12 cellular contexts compared by ENCODE assay signal in the genomic region with DNA sequence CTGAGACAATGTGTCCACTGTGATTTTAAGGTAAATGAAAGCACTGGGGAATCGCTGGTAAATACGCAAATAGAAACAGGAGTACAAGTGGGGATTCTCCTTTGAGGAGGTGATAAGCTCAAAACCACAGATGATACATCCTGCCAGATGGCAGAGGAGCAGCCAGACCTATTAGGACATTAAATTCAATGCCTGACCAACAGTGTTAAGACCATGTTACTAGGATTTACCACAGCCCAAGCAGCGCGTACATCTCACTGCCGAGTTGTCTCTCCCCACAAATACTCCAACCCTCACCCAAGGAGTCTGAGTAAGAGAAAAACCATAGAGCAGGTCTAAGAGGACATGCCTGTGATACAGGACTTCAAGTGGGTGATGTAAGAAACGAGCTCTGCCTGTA.
DNase-seq lines count a peak whose midpoint lies in the region; ATAC-seq and TF ChIP-seq lines count a peak whose summit lies in the region.
"Had no signal": no experiment of that assay in that cellular context is flagged by ENCODE, and none has a peak within 500 bp of the region (broad histone marks: within the 10 kb centered on the region; RNA-seq: fewer than 3 reads in every experiment).

No MANE protein-coding gene starts in this region.

- DNase-seq in DMS153 (lab: John Stamatoyannopoulos, UW) (peak; percentile 12), DMS153 treated with DMSO at 0.1 percent for 48 hours (lab: John Stamatoyannopoulos, UW; ENCODE audit: unreplicated experiment) (no peak), NCI-H82 (lab: John Stamatoyannopoulos, UW) (peak; percentile 91), DMS 273 treated with DMSO at 0.1 percent for 48 hours (lab: John Stamatoyannopoulos, UW) (no peak), dermis blood vessel endothelial cell (no peak)
- no peak for DNase-seq in CD8-positive, alpha-beta T cell
- DNase-seq: activated T-cell treated with anti-CD3 and anti-CD28 coated beads, Interleukin-2, amount 50 U/mL, for 4 hours; Karpas-422; NCI-H226 had no signal

- H3K9me3 Mint-ChIP-seq in CD8-positive, alpha-beta T cell, result no peaks in the 10 kb centered on the region
- H3K9me3 Mint-ChIP-seq: activated T-cell treated with anti-CD3 and anti-CD28 coated beads, Interleukin-2, amount 50 U/mL, for 4 hours; neural progenitor cell had no signal

- H3K4me3 ChIP-seq in CD8-positive, alpha-beta T cell (ENCODE audit: low read depth, low read length), result no peak overlapping the region
- no peak overlapping the region for H3K4me3 ChIP-seq in endocrine pancreas (ENCODE audit: control insufficient read depth, insufficient read depth, low read length)
- H3K4me3 ChIP-seq: neural progenitor cell had no signal

- no peak overlapping the region for H3K4me3 Mint-ChIP-seq in CD8-positive, alpha-beta T cell
- H3K4me3 Mint-ChIP-seq: activated T-cell treated with anti-CD3 and anti-CD28 coated beads, Interleukin-2, amount 50 U/mL, for 4 hours; neural progenitor cell had no signal

- H3K27ac Mint-ChIP-seq in CD8-positive, alpha-beta T cell, result peak overlapping the region; percentile 72
- H3K27ac Mint-ChIP-seq: neural progenitor cell had no signal

- POLR2A ChIA-PET in CD8-positive, alpha-beta T cell (lab: Charles Lee), result interaction anchor here (0.9 kb wide), 1 partner anchor 18 kb away, joined by 3 read pairs; no protein-coding TSS in a partner anchor

- no peaks in the 10 kb centered on the region for H3K27me3 Mint-ChIP-seq in CD8-positive, alpha-beta T cell (ENCODE audit: low read depth)

- peaks cover 45% of the 10 kb centered on the region for H3K4me1 Mint-ChIP-seq in CD8-positive, alpha-beta T cell (ENCODE audit: low read depth)
- H3K4me1 Mint-ChIP-seq: neural progenitor cell had no signal

- H3K9me3 ChIP-seq in CD8-positive, alpha-beta T cell (ENCODE audit: low read length), result no peaks in the 10 kb centered on the region
- H3K9me3 ChIP-seq in endocrine pancreas (ENCODE audit: control insufficient read depth, low read length), result no peaks in the 10 kb centered on the region

- H3K36me3 Mint-ChIP-seq in CD8-positive, alpha-beta T cell, result peaks cover 75% of the 10 kb centered on the region

- TF ChIP-seq CTCF in CD8-positive, alpha-beta T cell (IDR thresholded peaks at IDR 0.05), result no peak

- H3K27ac ChIP-seq in CD8-positive, alpha-beta T cell (ENCODE audit: low read depth, low read length), result no peak overlapping the region
- H3K27ac ChIP-seq: neural progenitor cell had no signal

- H3K9ac ChIP-seq in endocrine pancreas (ENCODE audit: control insufficient read depth, insufficient read depth, low read length), result peak overlapping the region; percentile 39
- H3K9ac ChIP-seq: neural progenitor cell had no signal

- peaks cover 21% of the 10 kb centered on the region for H3K36me3 ChIP-seq in CD8-positive, alpha-beta T cell (ENCODE audit: insufficient read depth, low read length)
- peaks cover 3% of the 10 kb centered on the region for H3K36me3 ChIP-seq in endocrine pancreas (ENCODE audit: control insufficient read depth, insufficient read depth, low read length)
- H3K36me3 ChIP-seq: neural progenitor cell had no signal

- intact Hi-C loops in CD8-positive, alpha-beta T cell (cut with DNase I, micrococcal nuclease), result loop anchor here (2.0 kb wide), 2 partner anchors 59 to 103 kb away; no protein-coding TSS in a partner anchor

- no peaks in the 10 kb centered on the region for H3K27me3 ChIP-seq in CD8-positive, alpha-beta T cell (ENCODE audit: insufficient read depth, low read length)
- H3K27me3 ChIP-seq in endocrine pancreas (ENCODE audit: control insufficient read depth, insufficient read depth, low read length), result no peaks in the 10 kb centered on the region
- H3K27me3 ChIP-seq: neural progenitor cell had no signal

- CTCF ChIA-PET in CD8-positive, alpha-beta T cell (lab: Charles Lee), result interaction anchor here (0.9 to 33.2 kb wide), 9 partner anchors 9 to 254 kb away, joined by 3 to 762 read pairs (median 4); a partner anchor contains a TSS

- peaks cover 36% of the 10 kb centered on the region for H3K4me1 ChIP-seq in CD8-positive, alpha-beta T cell (ENCODE audit: insufficient read depth, low read length)
- H3K4me1 ChIP-seq in endocrine pancreas (ENCODE audit: control insufficient read depth, insufficient read depth, low read length), result no peaks in the 10 kb centered on the region
- H3K4me1 ChIP-seq: neural progenitor cell had no signal

- ATAC-seq in CD8-positive, alpha-beta T cell, result no peak
- ATAC-seq in GM21737 (IDR thresholded peaks at IDR 0.05; ENCODE audit: unreplicated experiment), result no peak
- ATAC-seq: activated T-cell treated with anti-CD3 and anti-CD28 coated beads, Interleukin-2, amount 50 U/mL, for 4 hours had no signal

Comparison
In these comparisons a context has a peak if more than half of its experiments do, and no peak if none do; other contexts are left out.
1. DNase-seq: peak in DMS153 (single experiment) and NCI-H82 (single experiment); none in DMS153 treated with DMSO at 0.1 percent for 48 hours (single experiment), CD8-positive, alpha-beta T cell (0 of 7), DMS 273 treated with DMSO at 0.1 percent for 48 hours (single experiment) and dermis blood vessel endothelial cell (single experiment).